30 cellular contexts compared by ENCODE assay signal in genomic region chrX:25726539-25726938, GRCh38.
DNase-seq lines count a peak whose midpoint lies in the region; ATAC-seq and TF ChIP-seq lines count a peak whose summit lies in the region.
"Had no signal": no experiment of that assay in that cellular context is flagged by ENCODE, and none has a peak within 500 bp of the region (broad histone marks: within the 10 kb centered on the region; RNA-seq: fewer than 3 reads in every experiment).

No MANE protein-coding gene starts in this region.

- ATAC-seq in upper lobe of right lung: peak; percentile 47
- no peak for ATAC-seq in activated CD8-positive, alpha-beta memory T cell treated with anti-CD3 and anti-CD28 coated beads, Interleukin-2, amount 10 ng/mL, durations not matched to agents 7 days and 5 days
- ATAC-seq: foreskin keratinocyte; GM23338; heart right ventricle; left colon; sciatic nerve; stimulated activated effector memory CD8-positive, alpha-beta T cell treated with anti-CD3 and anti-CD28 coated beads, Interleukin-12 subunit alpha, Interleukin-12 subunit beta, amount 100 ng/mL, for 72 hours; WTC11 had no signal

- H3K9me3 Mint-ChIP-seq in activated CD8-positive, alpha-beta memory T cell treated with anti-CD3 and anti-CD28 coated beads, Interleukin-2, amount 10 ng/mL, durations not matched to agents 7 days and 5 days (ENCODE audit: low read depth): no peaks in the 10 kb centered on the region
- H3K9me3 Mint-ChIP-seq: GM23338, IgD-negative memory B cell had no signal

- H3K4me1 Mint-ChIP-seq in activated CD8-positive, alpha-beta memory T cell treated with anti-CD3 and anti-CD28 coated beads, Interleukin-2, amount 10 ng/mL, durations not matched to agents 7 days and 5 days: no peaks in the 10 kb centered on the region
- H3K4me1 Mint-ChIP-seq: CD4-positive, CD25-positive, alpha-beta regulatory T cell; GM23338; IgD-negative memory B cell; memory B cell; neural crest cell; stimulated activated effector memory CD8-positive, alpha-beta T cell treated with anti-CD3 and anti-CD28 coated beads, Interleukin-12 subunit alpha, Interleukin-12 subunit beta, amount 100 ng/mL, for 72 hours had no signal

- no peaks in the 10 kb centered on the region for H3K36me3 Mint-ChIP-seq in activated CD8-positive, alpha-beta memory T cell treated with anti-CD3 and anti-CD28 coated beads, Interleukin-2, amount 10 ng/mL, durations not matched to agents 7 days and 5 days
- H3K36me3 Mint-ChIP-seq: CD4-positive, CD25-positive, alpha-beta regulatory T cell; IgD-negative memory B cell; memory B cell; stimulated activated effector memory CD8-positive, alpha-beta T cell treated with anti-CD3 and anti-CD28 coated beads, Interleukin-12 subunit alpha, Interleukin-12 subunit beta, amount 100 ng/mL, for 72 hours; WTC11 had no signal

- no peaks in the 10 kb centered on the region for H3K27me3 Mint-ChIP-seq in activated CD8-positive, alpha-beta memory T cell treated with anti-CD3 and anti-CD28 coated beads, Interleukin-2, amount 10 ng/mL, durations not matched to agents 7 days and 5 days
- H3K27me3 Mint-ChIP-seq: CD4-positive, CD25-positive, alpha-beta regulatory T cell; IgD-negative memory B cell; memory B cell had no signal

- CTCF ChIA-PET in activated CD8-positive, alpha-beta memory T cell treated with anti-CD3 and anti-CD28 coated beads, Interleukin-2, amount 10 ng/mL, durations not matched to agents 7 days and 5 days (lab: Charles Lee): no interaction called here

- no peak overlapping the region for H3K27ac Mint-ChIP-seq in activated CD8-positive, alpha-beta memory T cell treated with anti-CD3 and anti-CD28 coated beads, Interleukin-2, amount 10 ng/mL, durations not matched to agents 7 days and 5 days
- H3K27ac Mint-ChIP-seq: CD4-positive, CD25-positive, alpha-beta regulatory T cell; GM23338; IgD-negative memory B cell; memory B cell; stimulated activated effector memory CD8-positive, alpha-beta T cell treated with anti-CD3 and anti-CD28 coated beads, Interleukin-12 subunit alpha, Interleukin-12 subunit beta, amount 100 ng/mL, for 72 hours; WTC11 had no signal

- intact Hi-C loops in upper lobe of right lung (cut with DNase I): no loop called here

- no peaks in the 10 kb centered on the region for H3K27me3 ChIP-seq in upper lobe of right lung
- H3K27me3 ChIP-seq: brain microvascular endothelial cell, foreskin keratinocyte, heart right ventricle, upper lobe of left lung had no signal

- H3K9me3 ChIP-seq in upper lobe of right lung: no peaks in the 10 kb centered on the region
- H3K9me3 ChIP-seq: heart right ventricle, upper lobe of left lung had no signal

- peak; percentile 67 for DNase-seq in HT1080 (ENCODE audit: low read depth)
- peak; percentile 30 for DNase-seq in astrocyte of the hippocampus (ENCODE audit: low read depth, low spot score)
- DNase-seq in glomerular visceral epithelial cell (ENCODE audit: extremely low spot score): peak; percentile 6
- no peak for DNase-seq in upper lobe of right lung
- no peak for DNase-seq in activated CD4-positive, CD25-positive, alpha-beta regulatory T cell treated with anti-CD3 and anti-CD28 coated beads, Interleukin-2, amount 50 U/mL, for 72 hours
- DNase-seq in activated CD8-positive, alpha-beta memory T cell treated with anti-CD3 and anti-CD28 coated beads, Interleukin-2, amount 10 ng/mL, durations not matched to agents 7 days and 5 days: no peak
- DNase-seq in LoVo (ENCODE audit: low spot score): no peak
- DNase-seq: activated CD4-positive, alpha-beta T cell treated with anti-CD3 and anti-CD28 coated beads, Interleukin-2, amount 50 U/mL, for 1 hour; activated T-cell treated with anti-CD3 and anti-CD28 coated beads, Interleukin-2, amount 50 U/mL, for 48 hours; brain microvascular endothelial cell; CD4-positive, CD25-positive, alpha-beta regulatory T cell; DMS 273 treated with DMSO at 0.1 percent for 48 hours; foreskin keratinocyte; heart right ventricle; left colon; NCI-H2107; NCI-H524; posterior cingulate gyrus; Right ventricle myocardium superior; stimulated activated CD4-positive, alpha-beta T cell treated with anti-CD3 and anti-CD28 coated beads, Interleukin-4, amount 100 ng/mL, for 24 hours; substantia nigra; T-helper 9 cell had no signal

- H3K36me3 ChIP-seq in upper lobe of right lung: no peaks in the 10 kb centered on the region
- H3K36me3 ChIP-seq: brain microvascular endothelial cell, heart right ventricle, upper lobe of left lung had no signal

- H3K4me1 ChIP-seq in upper lobe of right lung: no peaks in the 10 kb centered on the region
- H3K4me1 ChIP-seq: foreskin keratinocyte, heart right ventricle, upper lobe of left lung had no signal

- no peak overlapping the region for H3K27ac ChIP-seq in upper lobe of right lung
- H3K27ac ChIP-seq: brain microvascular endothelial cell, foreskin keratinocyte, heart right ventricle, upper lobe of left lung had no signal

- H3K4me3 Mint-ChIP-seq in activated CD8-positive, alpha-beta memory T cell treated with anti-CD3 and anti-CD28 coated beads, Interleukin-2, amount 10 ng/mL, durations not matched to agents 7 days and 5 days: no peak overlapping the region
- H3K4me3 Mint-ChIP-seq: CD4-positive, CD25-positive, alpha-beta regulatory T cell; GM23338; IgD-negative memory B cell; memory B cell; neural crest cell; stimulated activated effector memory CD8-positive, alpha-beta T cell treated with anti-CD3 and anti-CD28 coated beads, Interleukin-12 subunit alpha, Interleukin-12 subunit beta, amount 100 ng/mL, for 72 hours; WTC11 had no signal

- no peak overlapping the region for H3K4me3 ChIP-seq in upper lobe of right lung
- H3K4me3 ChIP-seq: GM23338, heart right ventricle, upper lobe of left lung had no signal

- TF ChIP-seq CTCF in upper lobe of right lung (IDR thresholded peaks at IDR 0.05): no peak

Comparison
In these comparisons a context has a peak if more than half of its experiments do, and no peak if none do; other contexts are left out.
1. DNase-seq: peak in HT1080 (single experiment), astrocyte of the hippocampus (single experiment) and glomerular visceral epithelial cell (single experiment); none in upper lobe of right lung (single experiment), activated CD4-positive, CD25-positive, alpha-beta regulatory T cell treated with anti-CD3 and anti-CD28 coated beads, Interleukin-2, amount 50 U/mL, for 72 hours (single experiment), activated CD8-positive, alpha-beta memory T cell treated with anti-CD3 and anti-CD28 coated beads, Interleukin-2, amount 10 ng/mL, durations not matched to agents 7 days and 5 days (single experiment) and LoVo (single experiment).